Comparison of ENCODE assay signal across 8 cellular contexts in genomic region chr10:11242443-11243386, GRCh38.
DNase-seq lines count a peak whose midpoint lies in the region; ATAC-seq and TF ChIP-seq lines count a peak whose summit lies in the region.

No MANE protein-coding gene starts in this region.

- H3K36me3 Mint-ChIP-seq in GM23338 (ENCODE audit: low read depth): no peaks in the 10 kb centered on the region

- 47 to 62% (median 47%) methylated on average over 25 of the region's 25 CpGs for WGBS in ovary, 3 donors

- no peak overlapping the region for H3K4me3 Mint-ChIP-seq in GM23338

- DNase-seq in astrocyte of the hippocampus (ENCODE audit: low read depth, low spot score) (peak; percentile 58), ovary (peak; percentile 33 to 65 (median 61)), OCI-M2 (lab: John Stamatoyannopoulos, UW; ENCODE audit: unreplicated experiment) (no peak), GM23338 (ENCODE audit: low spot score) (no peak), cortex of kidney (lab: John Stamatoyannopoulos, UW) (no peak)

- H3K9me2 ChIP-seq in GM23338 (ENCODE audit: insufficient read depth): no peaks in the 10 kb centered on the region

- no peak for TF ChIP-seq EP300 in ovary (IDR thresholded peaks at IDR 0.05)

- H3K4me1 ChIP-seq in ovary (ENCODE audit: insufficient read depth) (peaks cover 14% of the 10 kb centered on the region), GM23338 (ENCODE audit: insufficient read depth) (no peaks in the 10 kb centered on the region)

- intact Hi-C loops in ovary (cut with DNase I): no loop called here

- H4K20me1 ChIP-seq in GM23338 (replicated peaks; ENCODE audit: insufficient read depth): no peaks in the 10 kb centered on the region

- H3K9me3 Mint-ChIP-seq in GM23338: no peaks in the 10 kb centered on the region

- H3K79me2 ChIP-seq in GM23338 (replicated peaks; ENCODE audit: insufficient read depth): 0 out of 2 replicates have a peak, but pooled peaks cover 6% of the 10 kb centered on the region

- H3K27me3 Mint-ChIP-seq in GM23338 (ENCODE audit: insufficient read depth, low read depth, poor library complexity): no peaks in the 10 kb centered on the region

- peak; percentile 55 for ATAC-seq in GM19463 (IDR thresholded peaks at IDR 0.05; ENCODE audit: unreplicated experiment)
- peak; percentile 60 for ATAC-seq in HG03439 (IDR thresholded peaks at IDR 0.05; ENCODE audit: unreplicated experiment)
- ATAC-seq in GM23338: no peak

- H3K27ac Mint-ChIP-seq in GM23338: no peak overlapping the region

- peak overlapping the region in 1 of 2 donors; percentile 56 for H3K27ac ChIP-seq in ovary
- H3K27ac ChIP-seq in GM23338 (ENCODE audit: low read depth): no peak overlapping the region

- no peaks in the 10 kb centered on the region for H3K9me3 ChIP-seq in ovary

- no peaks in the 10 kb centered on the region for H3K27me3 ChIP-seq in ovary
- no peaks in the 10 kb centered on the region for H3K27me3 ChIP-seq in GM23338 (ENCODE audit: insufficient read depth)

- H3F3A ChIP-seq in GM23338 (replicated peaks; ENCODE audit: low read depth): no peaks in the 10 kb centered on the region

- H3K36me3 ChIP-seq in ovary (no peaks in the 10 kb centered on the region), GM23338 (ENCODE audit: insufficient read depth) (no peaks in the 10 kb centered on the region)

- no peak overlapping the region for H3K4me2 ChIP-seq in GM23338

- no peak for TF ChIP-seq POLR2A in ovary (IDR thresholded peaks at IDR 0.05)

- H3K4me3 ChIP-seq in GM12875 (ENCODE audit: low read depth, low read length): peak overlapping the region; percentile 22
- H3K4me3 ChIP-seq in ovary: no peak overlapping the region
- H3K4me3 ChIP-seq in GM23338: no peak overlapping the region

- no peak overlapping the region for H2AFZ ChIP-seq in GM23338

- peaks cover 5% of the 10 kb centered on the region; the same call in 2 of the 3 replicates for H3K4me1 Mint-ChIP-seq in GM23338

- TF ChIP-seq CTCF in GM12875 (IDR thresholded peaks at IDR 0.05; ENCODE audit: borderline replicate concordance, insufficient read depth, low read depth, low read length) (no peak), ovary (IDR thresholded peaks at IDR 0.05) (no peak), GM23338 (conservative IDR thresholded peaks at IDR 0.05; ENCODE audit: low read depth in 2 of 2) (no peak)

TF ChIP-seq in GM23338, 12 proteins besides CTCF, POLR2A, EP300 and RAD21:
- TF ChIP-seq EZH2phosphoT487 (IDR thresholded peaks at IDR 0.05; ENCODE audit: unreplicated experiment) (no peak), STAT1 (IDR thresholded peaks at IDR 0.05; ENCODE audit: unreplicated experiment) (no peak), JUNB (IDR thresholded peaks at IDR 0.05; ENCODE audit: unreplicated experiment) (no peak), ZNF114 (CRISPR knock-in tag; IDR thresholded peaks at IDR 0.05) (no peak), EZH2 (IDR thresholded peaks at IDR 0.05; ENCODE audit: low read depth, unreplicated experiment) (no peak), ZNF462 (CRISPR knock-in tag; IDR thresholded peaks at IDR 0.05) (no peak), NANOG (IDR thresholded peaks at IDR 0.05; ENCODE audit: borderline replicate concordance) (no peak), ZNF331 (CRISPR knock-in tag; IDR thresholded peaks at IDR 0.05; ENCODE audit: low read depth) (no peak), CREB1 (CRISPR knock-in tag; IDR thresholded peaks at IDR 0.05; ENCODE audit: low read depth) (no peak), ETS1 (IDR thresholded peaks at IDR 0.05) (no peak), POLR2AphosphoS5 (IDR thresholded peaks at IDR 0.05; ENCODE audit: low read depth) (no peak)
- TF ChIP-seq, protein P1, sequence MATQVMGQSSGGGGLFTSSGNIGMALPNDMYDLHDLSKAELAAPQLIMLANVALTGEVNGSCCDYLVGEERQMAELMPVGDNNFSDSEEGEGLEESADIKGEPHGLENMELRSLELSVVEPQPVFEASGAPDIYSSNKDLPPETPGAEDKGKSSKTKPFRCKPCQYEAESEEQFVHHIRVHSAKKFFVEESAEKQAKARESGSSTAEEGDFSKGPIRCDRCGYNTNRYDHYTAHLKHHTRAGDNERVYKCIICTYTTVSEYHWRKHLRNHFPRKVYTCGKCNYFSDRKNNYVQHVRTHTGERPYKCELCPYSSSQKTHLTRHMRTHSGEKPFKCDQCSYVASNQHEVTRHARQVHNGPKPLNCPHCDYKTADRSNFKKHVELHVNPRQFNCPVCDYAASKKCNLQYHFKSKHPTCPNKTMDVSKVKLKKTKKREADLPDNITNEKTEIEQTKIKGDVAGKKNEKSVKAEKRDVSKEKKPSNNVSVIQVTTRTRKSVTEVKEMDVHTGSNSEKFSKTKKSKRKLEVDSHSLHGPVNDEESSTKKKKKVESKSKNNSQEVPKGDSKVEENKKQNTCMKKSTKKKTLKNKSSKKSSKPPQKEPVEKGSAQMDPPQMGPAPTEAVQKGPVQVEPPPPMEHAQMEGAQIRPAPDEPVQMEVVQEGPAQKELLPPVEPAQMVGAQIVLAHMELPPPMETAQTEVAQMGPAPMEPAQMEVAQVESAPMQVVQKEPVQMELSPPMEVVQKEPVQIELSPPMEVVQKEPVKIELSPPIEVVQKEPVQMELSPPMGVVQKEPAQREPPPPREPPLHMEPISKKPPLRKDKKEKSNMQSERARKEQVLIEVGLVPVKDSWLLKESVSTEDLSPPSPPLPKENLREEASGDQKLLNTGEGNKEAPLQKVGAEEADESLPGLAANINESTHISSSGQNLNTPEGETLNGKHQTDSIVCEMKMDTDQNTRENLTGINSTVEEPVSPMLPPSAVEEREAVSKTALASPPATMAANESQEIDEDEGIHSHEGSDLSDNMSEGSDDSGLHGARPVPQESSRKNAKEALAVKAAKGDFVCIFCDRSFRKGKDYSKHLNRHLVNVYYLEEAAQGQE (IDR thresholded peaks at IDR 0.05; ENCODE audit: unreplicated experiment): no peak

Comparison
In these comparisons a context has a peak if more than half of its experiments do, and no peak if none do; other contexts are left out.
1. DNase-seq: peak in astrocyte of the hippocampus (single experiment) and ovary (5 of 5); none in OCI-M2 (single experiment), GM23338 (single experiment) and cortex of kidney (single experiment).